In the genomic region with DNA sequence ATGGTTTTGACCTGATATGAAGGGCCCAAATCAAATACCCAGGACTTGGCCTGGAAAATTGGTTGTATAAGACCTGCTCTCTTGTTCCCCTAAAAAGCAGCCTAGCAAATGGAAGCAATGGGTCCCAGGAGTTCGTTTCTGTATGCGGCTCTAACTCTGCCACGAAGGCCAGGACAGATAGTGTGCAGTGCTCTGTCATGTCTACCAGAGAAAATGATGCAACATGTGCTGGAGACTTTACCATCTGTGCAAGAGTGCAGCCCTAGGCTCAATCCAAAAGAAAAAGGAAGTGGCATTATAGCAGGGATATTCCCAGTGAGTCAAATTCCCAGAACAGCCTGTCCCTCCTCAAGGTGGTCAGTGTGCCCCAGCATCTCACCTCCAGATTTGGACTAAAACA, we compare ENCODE assay signal across 8 cellular contexts.
DNase-seq lines count a peak whose midpoint lies in the region; ATAC-seq and TF ChIP-seq lines count a peak whose summit lies in the region.

No MANE protein-coding gene starts in this region.

- H3K4me3 Mint-ChIP-seq in dendritic cell treated with granulocyte-macrophage colony-stimulating factor and Interleukin-4, amounts not matched to agents 40 ng/mL and 50 ng/mL, for 4 days, result peak overlapping the region; percentile 57

- H3K4me3 ChIP-seq in GM12865 (ENCODE audit: low read depth, low read length) (peak overlapping the region; percentile 20), thymus (ENCODE audit: low read length) (no peak overlapping the region), coronary artery (no peak overlapping the region)

- H3K27me3 ChIP-seq in thymus (ENCODE audit: control insufficient read depth, insufficient read depth), result no peaks in the 10 kb centered on the region

- H3K36me3 Mint-ChIP-seq in dendritic cell treated with granulocyte-macrophage colony-stimulating factor and Interleukin-4, amounts not matched to agents 40 ng/mL and 50 ng/mL, for 4 days (ENCODE audit: low read depth), result no peaks in the 10 kb centered on the region

- 91% methylated on average over 3 of the region's 3 CpGs for WGBS in thymus

- TF ChIP-seq CTCF in GM12865 (IDR thresholded peaks at IDR 0.05; ENCODE audit: insufficient read depth, low read depth, low read length, missing control alignments), result no peak
- no peak for TF ChIP-seq CTCF in coronary artery (IDR thresholded peaks at IDR 0.05)

- peak; percentile 8 for ATAC-seq in GM21737 (IDR thresholded peaks at IDR 0.05; ENCODE audit: unreplicated experiment)

- H3K4me1 ChIP-seq in thymus (ENCODE audit: control insufficient read depth, insufficient read depth, low read length), result peaks cover 22% of the 10 kb centered on the region

- no peaks in the 10 kb centered on the region for H3K9me3 ChIP-seq in thymus (ENCODE audit: control insufficient read depth)

- no peaks in the 10 kb centered on the region for H3K27me3 Mint-ChIP-seq in dendritic cell treated with granulocyte-macrophage colony-stimulating factor and Interleukin-4, amounts not matched to agents 40 ng/mL and 50 ng/mL, for 4 days

- intact Hi-C loops in dendritic cell treated with granulocyte-macrophage colony-stimulating factor and Interleukin-4, amounts not matched to agents 40 ng/mL and 50 ng/mL, for 4 days (cut with micrococcal nuclease), result loop anchor here (2.0 to 10.0 kb wide), 4 partner anchors 113 to 409 kb away; a partner anchor contains a TSS

- peak overlapping the region; percentile 98 for H3K27ac Mint-ChIP-seq in dendritic cell treated with granulocyte-macrophage colony-stimulating factor and Interleukin-4, amounts not matched to agents 40 ng/mL and 50 ng/mL, for 4 days

- peak overlapping the region; percentile 61 for H3K27ac ChIP-seq in thymus (ENCODE audit: low read depth)
- H3K27ac ChIP-seq in coronary artery, result peak overlapping the region in 1 of 2 donors; percentile 45

- DNase-seq in GM12865 (ENCODE audit: low read depth) (no peak), M059J (ENCODE audit: low read depth) (peak; percentile 64), coronary artery (ENCODE audit: low spot score) (no peak), NCI-H226 (no peak), NCI-H1694 (lab: John Stamatoyannopoulos, UW) (no peak)

- no peaks in the 10 kb centered on the region for H3K36me3 ChIP-seq in thymus (ENCODE audit: control insufficient read depth, insufficient read depth)

- H3K9me3 Mint-ChIP-seq in dendritic cell treated with granulocyte-macrophage colony-stimulating factor and Interleukin-4, amounts not matched to agents 40 ng/mL and 50 ng/mL, for 4 days, result peaks cover 15% of the 10 kb centered on the region

- H3K4me1 Mint-ChIP-seq in dendritic cell treated with granulocyte-macrophage colony-stimulating factor and Interleukin-4, amounts not matched to agents 40 ng/mL and 50 ng/mL, for 4 days (ENCODE audit: low read depth), result peaks cover 65% of the 10 kb centered on the region
